In genomic region chr2:47098953-47099352, GRCh38 we compare ENCODE assay signal across 1 cellular context.
TF ChIP-seq lines count a peak whose summit lies in the region.

No MANE protein-coding gene starts in this region.

TF ChIP-seq in K562, 482 proteins besides CTCF, POLR2A, EP300 and RAD21 (continued from another document):
- TF ChIP-seq IRF9 (tag; IDR thresholded peaks at IDR 0.05), result no peak
- TF ChIP-seq ZNF717 (CRISPR knock-in tag; IDR thresholded peaks at IDR 0.05), result no peak
- TF ChIP-seq E2F4 (CRISPR knock-in tag; IDR thresholded peaks at IDR 0.05; ENCODE audit: low read depth), result no peak
- no peak for TF ChIP-seq CSDE1 (IDR thresholded peaks at IDR 0.05)
- no peak for TF ChIP-seq NCOA2 (IDR thresholded peaks at IDR 0.05; ENCODE audit: partially characterized antibody in 2 of 2)
- no peak for TF ChIP-seq NBN (IDR thresholded peaks at IDR 0.05; ENCODE audit: low read depth)
- TF ChIP-seq IFI16 (CRISPR knock-in tag; IDR thresholded peaks at IDR 0.05), result no peak
- TF ChIP-seq GATAD2B (IDR thresholded peaks at IDR 0.05; ENCODE audit: borderline replicate concordance), result no peak
